In the genomic region with DNA sequence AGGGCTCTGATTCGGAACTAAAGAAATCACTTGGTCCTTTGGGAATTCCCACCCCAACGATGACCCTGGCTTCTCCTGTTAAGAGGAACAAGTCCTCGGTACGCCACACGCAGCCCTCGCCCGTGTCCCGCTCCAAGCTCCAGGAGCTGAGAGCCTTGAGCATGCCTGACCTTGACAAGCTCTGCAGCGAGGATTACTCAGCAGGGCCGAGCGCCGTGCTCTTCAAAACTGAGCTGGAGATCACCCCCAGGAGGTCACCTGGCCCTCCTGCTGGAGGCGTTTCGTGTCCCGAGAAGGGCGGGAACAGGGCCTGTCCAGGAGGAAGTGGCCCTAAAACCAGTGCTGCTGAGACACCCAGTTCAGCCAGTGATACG, we compare ENCODE assay signal across 17 cellular contexts.
A peak's percentile ranks its signal among the peaks of the same experiment; 100 is the strongest.
DNase-seq lines count a peak whose midpoint lies in the region; ATAC-seq and TF ChIP-seq lines count a peak whose summit lies in the region.
"Had no signal": no experiment of that assay in that cellular context is flagged by ENCODE, and none has a peak within 500 bp of the region (broad histone marks: within the 10 kb centered on the region; RNA-seq: fewer than 3 reads in every experiment).

No MANE protein-coding gene starts in this region.

- no peaks in the 10 kb centered on the region for H3K36me3 ChIP-seq in adrenal gland (replicated peaks in 1 of 2)

- H3K4me1 ChIP-seq in adrenal gland (replicated peaks in 1 of 2), result peaks cover 0 to 5% of the 10 kb centered on the region in 2 donors

- no peaks in the 10 kb centered on the region for H3K36me3 Mint-ChIP-seq in activated CD8-positive, alpha-beta memory T cell treated with anti-CD3 and anti-CD28 coated beads, Interleukin-2, amount 10 ng/mL, durations not matched to agents 7 days and 5 days
- H3K36me3 Mint-ChIP-seq: CD4-positive, CD25-positive, alpha-beta regulatory T cell had no signal

- H3K27me3 ChIP-seq in adrenal gland, result no peaks in the 10 kb centered on the region

- H3K27ac ChIP-seq in adrenal gland, result no peak overlapping the region
- H3K27ac ChIP-seq: SK-N-MC had no signal

- H3K4me1 Mint-ChIP-seq in activated CD8-positive, alpha-beta memory T cell treated with anti-CD3 and anti-CD28 coated beads, Interleukin-2, amount 10 ng/mL, durations not matched to agents 7 days and 5 days, result peaks cover 6% of the 10 kb centered on the region

- no peak for TF ChIP-seq CTCF in adrenal gland (IDR thresholded peaks at IDR 0.05)

- DNase-seq in activated CD8-positive, alpha-beta memory T cell treated with anti-CD3 and anti-CD28 coated beads, Interleukin-2, amount 10 ng/mL, durations not matched to agents 7 days and 5 days, result peak; percentile 35
- DNase-seq in activated CD8-positive, alpha-beta memory T cell treated with anti-CD3 and anti-CD28 coated beads, Interleukin-2, amount 50 U/mL, for 48 hours, result no peak
- DNase-seq in adrenal gland, result peak; percentile 65 to 89 (median 82)
- DNase-seq in islet precursor cell, result peak; percentile 52
- DNase-seq in GOT3 (lab: John Stamatoyannopoulos, UW), result no peak
- no peak for DNase-seq in NCI-H2171 (lab: John Stamatoyannopoulos, UW)
- DNase-seq: CD4-positive, CD25-positive, alpha-beta regulatory T cell; DMS53; Kasumi-1; NCI-H1092 treated with DMSO at 0.1 percent for 48 hours; NCI-H1436; NCI-H187; NCI-H524 treated with DMSO at 0.1 percent for 48 hours; NCI-H774; SIG-M5 had no signal

- WGBS in adrenal gland, 4 donors, result 47 to 65% (median 57%) methylated on average over 10 to 17 of the region's 17 CpGs

- TF ChIP-seq POLR2A in adrenal gland (IDR thresholded peaks at IDR 0.05), result no peak

- H3K9me3 Mint-ChIP-seq in activated CD8-positive, alpha-beta memory T cell treated with anti-CD3 and anti-CD28 coated beads, Interleukin-2, amount 10 ng/mL, durations not matched to agents 7 days and 5 days (ENCODE audit: low read depth), result no peaks in the 10 kb centered on the region
- H3K9me3 Mint-ChIP-seq: CD4-positive, CD25-positive, alpha-beta regulatory T cell had no signal

- H3K27ac Mint-ChIP-seq in activated CD8-positive, alpha-beta memory T cell treated with anti-CD3 and anti-CD28 coated beads, Interleukin-2, amount 10 ng/mL, durations not matched to agents 7 days and 5 days, result no peak overlapping the region
- H3K27ac Mint-ChIP-seq: CD4-positive, CD25-positive, alpha-beta regulatory T cell had no signal

- H3K4me3 ChIP-seq in adrenal gland, result peak overlapping the region in 1 of 4 donors; percentile 5
- H3K4me3 ChIP-seq: SK-N-MC had no signal

- no peak overlapping the region for H3K4me3 Mint-ChIP-seq in activated CD8-positive, alpha-beta memory T cell treated with anti-CD3 and anti-CD28 coated beads, Interleukin-2, amount 10 ng/mL, durations not matched to agents 7 days and 5 days
- H3K4me3 Mint-ChIP-seq: CD4-positive, CD25-positive, alpha-beta regulatory T cell had no signal

- no peaks in the 10 kb centered on the region for H3K27me3 Mint-ChIP-seq in activated CD8-positive, alpha-beta memory T cell treated with anti-CD3 and anti-CD28 coated beads, Interleukin-2, amount 10 ng/mL, durations not matched to agents 7 days and 5 days
- H3K27me3 Mint-ChIP-seq: CD4-positive, CD25-positive, alpha-beta regulatory T cell had no signal

- CTCF ChIA-PET in activated CD8-positive, alpha-beta memory T cell treated with anti-CD3 and anti-CD28 coated beads, Interleukin-2, amount 10 ng/mL, durations not matched to agents 7 days and 5 days (lab: Charles Lee), result interaction anchor here (0.9 kb wide), 1 partner anchor 14 kb away, joined by 3 read pairs; no protein-coding TSS in a partner anchor

- ATAC-seq in activated CD8-positive, alpha-beta memory T cell treated with anti-CD3 and anti-CD28 coated beads, Interleukin-2, amount 10 ng/mL, durations not matched to agents 7 days and 5 days, result no peak
- ATAC-seq in GM19023 (IDR thresholded peaks at IDR 0.05; ENCODE audit: unreplicated experiment), result no peak

- intact Hi-C loops in adrenal gland (cut with DNase I), result loop anchor here in 1 of 2 donors (5.0 kb wide), 1 partner anchor 263 kb away; no protein-coding TSS in a partner anchor

- H3K9me3 ChIP-seq in adrenal gland (replicated peaks in 1 of 3), result no peaks in the 10 kb centered on the region

Comparison
In these comparisons a context has a peak if more than half of its experiments do, and no peak if none do; other contexts are left out.
1. DNase-seq: peak in activated CD8-positive, alpha-beta memory T cell treated with anti-CD3 and anti-CD28 coated beads, Interleukin-2, amount 10 ng/mL, durations not matched to agents 7 days and 5 days (single experiment), adrenal gland (7 of 7) and islet precursor cell (single experiment); none in activated CD8-positive, alpha-beta memory T cell treated with anti-CD3 and anti-CD28 coated beads, Interleukin-2, amount 50 U/mL, for 48 hours (single experiment), GOT3 (single experiment) and NCI-H2171 (single experiment).